24 cellular contexts compared by ENCODE assay signal in genomic region chr6:154792761-154793160, GRCh38. TPM values are rescaled to one million over a fixed set of nuclear protein-coding genes. Genes with fewer than 3 reads are reported as not detected.
DNase-seq lines count a peak whose midpoint lies in the region; ATAC-seq, FAIRE-seq and TF ChIP-seq lines count a peak whose summit lies in the region.
"Had no signal": no experiment of that assay in that cellular context is flagged by ENCODE, and none has a peak within 500 bp of the region (broad histone marks: within the 10 kb centered on the region; RNA-seq: fewer than 3 reads in every experiment).

No MANE protein-coding gene starts in this region.

- no peaks in the 10 kb centered on the region for H3K9me1 ChIP-seq in keratinocyte (ENCODE audit: control insufficient read depth, extremely low read depth, insufficient read depth, low read length)

- peaks cover 23% of the 10 kb centered on the region for H3K4me1 Mint-ChIP-seq in HFFc6 (ENCODE audit: low read depth)
- H3K4me1 Mint-ChIP-seq in CD8-positive, alpha-beta memory T cell: peaks cover 10 to 37% (median 33%) of the 10 kb centered on the region in 3 donors

- peaks cover 19% of the 10 kb centered on the region for H3K79me2 ChIP-seq in ACC112 (ENCODE audit: control insufficient read depth, insufficient read depth, low read length, unreplicated experiment)
- peaks cover 81% of the 10 kb centered on the region for H3K79me2 ChIP-seq in SK-N-SH (ENCODE audit: insufficient read depth)
- peaks cover 14% of the 10 kb centered on the region for H3K79me2 ChIP-seq in keratinocyte (ENCODE audit: control insufficient read depth, insufficient read depth, low read length)

- H3K9me3 ChIP-seq in SK-N-SH (no peaks in the 10 kb centered on the region), keratinocyte (ENCODE audit: control insufficient read depth, low read depth, low read length) (no peaks in the 10 kb centered on the region)
- H3K9me3 ChIP-seq in CD8-positive, alpha-beta memory T cell (ENCODE audit: low read length): no peaks in the 10 kb centered on the region
- H3K9me3 ChIP-seq: gastrocnemius medialis, pancreas had no signal

- POLR2A ChIA-PET in SK-N-SH (lab: Yijun Ruan, JAX): no interaction called here
- POLR2A ChIA-PET in CD8-positive, alpha-beta memory T cell (lab: Charles Lee): no interaction called here

- H2AFZ ChIP-seq in ACC112 (ENCODE audit: low read length, unreplicated experiment): no peak overlapping the region
- no peak overlapping the region for H2AFZ ChIP-seq in SK-N-SH (ENCODE audit: low read depth)
- no peak overlapping the region for H2AFZ ChIP-seq in keratinocyte (ENCODE audit: control insufficient read depth, low read length)

- H3K27me3 Mint-ChIP-seq in HFFc6 (ENCODE audit: insufficient read depth): no peaks in the 10 kb centered on the region
- no peaks in the 10 kb centered on the region for H3K27me3 Mint-ChIP-seq in CD8-positive, alpha-beta memory T cell
- H3K27me3 Mint-ChIP-seq: CD4-positive, CD25-positive, alpha-beta regulatory T cell; stimulated activated memory B cell treated with anti-CD40 and anti-IgM and Interleukin-4, amounts not matched to agents 10 μg/mL and 1 μg/mL and 100 μg/mL, for 72 hours had no signal

- peaks cover 39% of the 10 kb centered on the region for H3K36me3 Mint-ChIP-seq in HFFc6 (ENCODE audit: low read depth)
- H3K36me3 Mint-ChIP-seq in CD8-positive, alpha-beta memory T cell: peaks cover 0 to 66% (median 9%) of the 10 kb centered on the region in 3 donors

- no peak for TF ChIP-seq CTCF in HFFc6 (IDR thresholded peaks at IDR 0.05)
- no peak for TF ChIP-seq CTCF in SK-N-SH (IDR thresholded peaks at IDR 0.05)
- TF ChIP-seq CTCF in keratinocyte (optimal IDR thresholded peaks at IDR 0.05 in 1 of 3, IDR thresholded peaks at IDR 0.05 in 1 of 3, conservative IDR thresholded peaks at IDR 0.05 in 1 of 3; ENCODE audit: extremely low read depth in 1 of 3, insufficient read depth in 2 of 3, low read length in 3 of 3): no peak
- TF ChIP-seq CTCF in lower leg skin (IDR thresholded peaks at IDR 0.05): no peak

- H3K27me3 ChIP-seq in ACC112 (ENCODE audit: insufficient read depth, low read length) (no peaks in the 10 kb centered on the region), SK-N-SH (ENCODE audit: insufficient read depth) (no peaks in the 10 kb centered on the region), keratinocyte (ENCODE audit: control insufficient read depth, extremely low read depth, insufficient read depth, low read length) (no peaks in the 10 kb centered on the region)
- H3K27me3 ChIP-seq in CD8-positive, alpha-beta memory T cell (ENCODE audit: insufficient read depth, low read length, poor library complexity, severe bottlenecking): no peaks in the 10 kb centered on the region
- H3K27me3 ChIP-seq: dorsolateral prefrontal cortex, gastrocnemius medialis, pancreas had no signal

- H3K9me2 ChIP-seq in SK-N-SH: no peaks in the 10 kb centered on the region

- WGBS in SK-N-SH (ENCODE audit: low lambda C conversion rate): 81% methylated on average over 3 of the region's 3 CpGs
- WGBS in lower leg skin, 2 donors: 56 to 66% methylated on average over 3 of the region's 3 CpGs

- H3K27ac Mint-ChIP-seq in HFFc6: peak overlapping the region; percentile 4
- no peak overlapping the region for H3K27ac Mint-ChIP-seq in CD8-positive, alpha-beta memory T cell
- H3K27ac Mint-ChIP-seq: CD4-positive, CD25-positive, alpha-beta regulatory T cell; natural killer cell; stimulated activated memory B cell treated with anti-CD40 and anti-IgM and Interleukin-4, amounts not matched to agents 10 μg/mL and 1 μg/mL and 100 μg/mL, for 72 hours had no signal

- peaks cover 25% of the 10 kb centered on the region for H4K20me1 ChIP-seq in SK-N-SH (ENCODE audit: insufficient read depth)
- peaks cover 4% of the 10 kb centered on the region for H4K20me1 ChIP-seq in keratinocyte (ENCODE audit: control insufficient read depth, extremely low read depth, insufficient read depth, low read length)

- peaks cover 25% of the 10 kb centered on the region for H3F3A ChIP-seq in SK-N-SH (replicated peaks; ENCODE audit: insufficient read depth)

- no peak overlapping the region for H3K4me2 ChIP-seq in SK-N-SH
- peak overlapping the region; percentile 6 for H3K4me2 ChIP-seq in keratinocyte (ENCODE audit: control insufficient read depth, extremely low read depth, insufficient read depth, low read depth, low read length)

- peaks cover 21% of the 10 kb centered on the region for H3K4me1 ChIP-seq in ACC112 (ENCODE audit: control insufficient read depth, insufficient read depth, low read length, unreplicated experiment)
- H3K4me1 ChIP-seq in SK-N-SH (ENCODE audit: control insufficient read depth in 1 of 2, insufficient read depth in 2 of 2, low read depth in 1 of 2, low read length in 1 of 2): peaks cover 0 to 12% of the 10 kb centered on the region in 2 experiments; a peak in 2 of 4 replicates
- H3K4me1 ChIP-seq in keratinocyte (ENCODE audit: control insufficient read depth, extremely low read depth, insufficient read depth, low read length): peaks cover 18% of the 10 kb centered on the region
- no peaks in the 10 kb centered on the region for H3K4me1 ChIP-seq in CD8-positive, alpha-beta memory T cell (ENCODE audit: insufficient read depth, low read length)
- H3K4me1 ChIP-seq: gastrocnemius medialis had no signal

- TF ChIP-seq POLR2A in lower leg skin (IDR thresholded peaks at IDR 0.05): no peak

- intact Hi-C loops in lower leg skin (cut with DNase I; ENCODE audit: low total_unique reads): loop anchor here (5.0 kb wide), 1 partner anchor 120 kb away; no protein-coding TSS in a partner anchor

- DNase-seq in HFFc6: no peak
- DNase-seq in SK-N-SH: no peak
- DNase-seq in keratinocyte (ENCODE audit: low read depth, low spot score): peak; percentile 26
- no peak for DNase-seq in NCI-H146 treated with DMSO at 0.1 percent for 48 hours (lab: John Stamatoyannopoulos, UW; ENCODE audit: unreplicated experiment)
- DNase-seq in lower leg skin (ENCODE audit: low spot score in 2 of 2): no peak
- DNase-seq in CD8-positive, alpha-beta memory T cell: no peak
- DNase-seq: activated gamma-delta T cell; amniotic stem cell; CD4-positive, CD25-positive, alpha-beta regulatory T cell; central memory CD4-positive, alpha-beta T cell; DMS53; dorsolateral prefrontal cortex; erythroblast; gastrocnemius medialis; kidney; natural killer cell; NCI-H1436 treated with DMSO at 0.1 percent for 48 hours; NCI-H526 treated with DMSO at 0.1 percent for 48 hours; pancreas; Right ventricle myocardium superior had no signal

- H3K36me3 ChIP-seq in ACC112 (ENCODE audit: insufficient read depth, low read length) (peaks cover 9% of the 10 kb centered on the region), SK-N-SH (replicated peaks in 1 of 2; ENCODE audit: control insufficient read depth in 1 of 2, insufficient read depth in 2 of 2, low read length in 1 of 2) (peaks cover 17 to 61% of the 10 kb centered on the region in 2 experiments), keratinocyte (ENCODE audit: control insufficient read depth in 2 of 2, extremely low read depth in 1 of 2, insufficient read depth in 2 of 2, low read length in 2 of 2) (peaks cover 1 to 2% of the 10 kb centered on the region in 2 experiments)
- H3K36me3 ChIP-seq in CD8-positive, alpha-beta memory T cell (ENCODE audit: insufficient read depth, low read length): peaks cover 21% of the 10 kb centered on the region

- CTCF ChIA-PET in SK-N-SH (lab: Yijun Ruan, JAX): no interaction called here
- CTCF ChIA-PET in CD8-positive, alpha-beta memory T cell (lab: Charles Lee): no interaction called here

- no peak overlapping the region for H3K4me3 Mint-ChIP-seq in HFFc6
- no peak overlapping the region for H3K4me3 Mint-ChIP-seq in CD8-positive, alpha-beta memory T cell
- H3K4me3 Mint-ChIP-seq: CD4-positive, CD25-positive, alpha-beta regulatory T cell; natural killer cell; stimulated activated memory B cell treated with anti-CD40 and anti-IgM and Interleukin-4, amounts not matched to agents 10 μg/mL and 1 μg/mL and 100 μg/mL, for 72 hours had no signal

- H3K4me3 ChIP-seq in ACC112 (ENCODE audit: low read depth, low read length): no peak overlapping the region
- H3K4me3 ChIP-seq in SK-N-SH (ENCODE audit: low read depth in 2 of 2, low read length in 1 of 2): no peak overlapping the region
- no peak overlapping the region for H3K4me3 ChIP-seq in keratinocyte (ENCODE audit: control insufficient read depth in 2 of 3, extremely low read depth in 1 of 3, insufficient read depth in 2 of 3, low read depth in 1 of 3, low read length in 3 of 3)
- no peak overlapping the region for H3K4me3 ChIP-seq in lower leg skin (ENCODE audit: low read depth, poor library complexity, severe bottlenecking)
- no peak overlapping the region for H3K4me3 ChIP-seq in CD8-positive, alpha-beta memory T cell (ENCODE audit: low read length)
- H3K4me3 ChIP-seq: dorsolateral prefrontal cortex, gastrocnemius medialis, pancreas had no signal

- dilution Hi-C loops in keratinocyte (cut with MboI; ENCODE audit: extremely low pct_ligation_motif_present, low sequenced_read_pairs): no loop called here

- H3K9ac ChIP-seq in SK-N-SH: no peak overlapping the region
- no peak overlapping the region for H3K9ac ChIP-seq in keratinocyte (ENCODE audit: control insufficient read depth, extremely low read depth, insufficient read depth, low read length)

- no peak for TF ChIP-seq RAD21 in SK-N-SH (IDR thresholded peaks at IDR 0.05; ENCODE audit: low read length)

- H3K9me3 Mint-ChIP-seq in HFFc6: no peaks in the 10 kb centered on the region
- H3K9me3 Mint-ChIP-seq in CD8-positive, alpha-beta memory T cell: no peaks in the 10 kb centered on the region
- H3K9me3 Mint-ChIP-seq: CD4-positive, CD25-positive, alpha-beta regulatory T cell; natural killer cell; stimulated activated memory B cell treated with anti-CD40 and anti-IgM and Interleukin-4, amounts not matched to agents 10 μg/mL and 1 μg/mL and 100 μg/mL, for 72 hours had no signal

- ATAC-seq in HG02798 (IDR thresholded peaks at IDR 0.05; ENCODE audit: poor library complexity, unreplicated experiment): no peak
- ATAC-seq: natural killer cell; sciatic nerve; stimulated activated memory B cell treated with anti-CD40 and anti-IgM and Interleukin-4, amounts not matched to agents 10 μg/mL and 1 μg/mL and 100 μg/mL, for 72 hours had no signal

- H3K27ac ChIP-seq in ACC112 (ENCODE audit: low read depth, low read length) (peak overlapping the region; percentile 24; the same call in 1 of the 2 replicates), SK-N-SH (ENCODE audit: low read depth in 2 of 2, low read length in 1 of 2) (peak overlapping the region in 1 of 2 experiments; percentile 47; a peak in 1 of 4 replicates), keratinocyte (ENCODE audit: control insufficient read depth, insufficient read depth, low read length) (no peak overlapping the region)
- H3K27ac ChIP-seq in CD8-positive, alpha-beta memory T cell (ENCODE audit: low read depth, low read length): no peak overlapping the region
- H3K27ac ChIP-seq: pancreas had no signal

- no peak for TF ChIP-seq EP300 in SK-N-SH (IDR thresholded peaks at IDR 0.05; ENCODE audit: borderline replicate concordance in 1 of 2, low read depth in 1 of 2, low read length in 1 of 2)

- peak; percentile 57 for FAIRE-seq in keratinocyte (lab: Jason Lieb, UNC)

RNA-seq across cellular contexts. Expression of gene SCAF8, which starts 59.5 kb away (rescaled TPM):
- 10 to 100 TPM; 35.2 to 43.3 (median 38.4) TPM for total RNA-seq in HFFc6 (2021; fragmentation: NEBNext Ultra II Directional; extraction: Animal tissue kit (Norgen Biotek cat#: 25700))
- 11.0 and 12.4 TPM in 2 replicates for polyA plus RNA-seq in SK-N-SH (2012; rRNA removed)
- polyA plus RNA-seq in SK-N-SH (2012; cell fraction: cytosol; rRNA removed): 11.9 and 13.2 TPM in 2 replicates
- polyA plus RNA-seq in SK-N-SH (2012; cell fraction: nucleus; rRNA removed): 12.2 and 20.8 TPM in 2 replicates
- polyA plus RNA-seq in keratinocyte: 8.6 to 24.3 TPM (median 19.1 TPM) in 3 replicates
- polyA plus RNA-seq in keratinocyte (2011; ENCODE audit: low read depth): 20.0 TPM
- 10.3 and 16.6 TPM in 2 replicates for polyA plus RNA-seq in keratinocyte (2011; cell fraction: cytosol; rRNA removed)
- polyA plus RNA-seq in keratinocyte (2011; cell fraction: nucleus; rRNA removed): 28.7 and 35.4 TPM in 2 replicates
- 12.8 and 18.2 TPM in 2 replicates for polyA plus RNA-seq in keratinocyte (2012; ENCODE audit: low replicate concordance)
- 15.3 to 32.9 TPM (median 18.0 TPM) in 3 replicates for polyA minus RNA-seq in keratinocyte
- 12.7 TPM for polyA minus RNA-seq in keratinocyte (2011; cell fraction: cytosol; rRNA and poly(A)+ RNA removed)
- polyA minus RNA-seq in keratinocyte (2011; cell fraction: nucleus; rRNA and poly(A)+ RNA removed): 24.7 and 52.4 TPM in 2 replicates
- 10 to 100 TPM; 31.4 to 45.3 (median 41.3) TPM for total RNA-seq in lower leg skin
- total RNA-seq in CD8-positive, alpha-beta memory T cell: 10 to 100 TPM; 37.1 to 39.8 TPM
- 16.2 TPM for polyA plus RNA-seq in CD8-positive, alpha-beta memory T cell
